In genomic region chr3:141311170-141311495, GRCh38 we compare ENCODE assay signal across 8 cellular contexts. TPM values are rescaled to one million over a fixed set of nuclear protein-coding genes. Genes with fewer than 3 reads are reported as not detected.
DNase-seq lines count a peak whose midpoint lies in the region; ATAC-seq and TF ChIP-seq lines count a peak whose summit lies in the region.

No MANE protein-coding gene starts in this region.

- H3K27ac ChIP-seq in HCT116 (ENCODE audit: low read depth, low read length) (peak overlapping the region; percentile 45), hepatocyte (no peak overlapping the region)

- H3K36me3 ChIP-seq in HCT116 (ENCODE audit: control insufficient read depth in 1 of 2, insufficient read depth in 2 of 2, low read length in 2 of 2) (no peaks in the 10 kb centered on the region), hepatocyte (replicated peaks; ENCODE audit: insufficient read depth, low read depth) (no peaks in the 10 kb centered on the region)

- no peak for DNase-seq in HCT116 (ENCODE audit: low read depth, low spot score)
- no peak for DNase-seq in activated B cell treated with CpG ODN at 0.5 μM for 24 hours
- no peak for DNase-seq in hepatocyte (ENCODE audit: low spot score)
- no peak for DNase-seq in stimulated activated effector memory CD8-positive, alpha-beta T cell treated with anti-CD3 and anti-CD28 coated beads, Interleukin-12 subunit alpha, Interleukin-12 subunit beta, amount 100 ng/mL, for 72 hours (ENCODE audit: low spot score in 2 of 2)
- no peak for DNase-seq in SKM-1 (lab: John Stamatoyannopoulos, UW; ENCODE audit: unreplicated experiment)
- no peak for DNase-seq in globus pallidus (ENCODE audit: low spot score)
- DNase-seq in COLO668 (lab: John Stamatoyannopoulos, UW; ENCODE audit: unreplicated experiment): no peak

- WGBS in hepatocyte (ENCODE audit: low lambda C conversion rate, missing lambda C conversion rate): 32% methylated on average over 10 of the region's 13 CpGs

- H3K9me2 ChIP-seq in HCT116 (ENCODE audit: insufficient read depth) (no peaks in the 10 kb centered on the region), hepatocyte (replicated peaks; ENCODE audit: insufficient read depth) (no peaks in the 10 kb centered on the region)

- no peaks in the 10 kb centered on the region for H3K27me3 ChIP-seq in HCT116 (ENCODE audit: insufficient read depth, low read length)
- no peaks in the 10 kb centered on the region for H3K27me3 ChIP-seq in hepatocyte

- TF ChIP-seq CTCF in HCT116 (IDR thresholded peaks at IDR 0.05 in 2 of 3, conservative IDR thresholded peaks at IDR 0.05 in 1 of 3; ENCODE audit: borderline replicate concordance in 1 of 3, insufficient read depth in 1 of 3, low read depth in 2 of 3, low read length in 2 of 3) (no peak), activated B cell treated with CpG ODN at 0.5 μM for 24 hours (IDR thresholded peaks at IDR 0.05) (no peak), hepatocyte (IDR thresholded peaks at IDR 0.05; ENCODE audit: poor library complexity) (no peak)

- POLR2A ChIA-PET in HCT116 (lab: Charles Lee) (interaction anchor here (0.9 to 1.3 kb wide), 5 partner anchors 141 to 250 kb away, joined by 3 to 5 read pairs (median 4); no protein-coding TSS in a partner anchor), activated B cell treated with CpG ODN at 0.5 μM for 24 hours (lab: Charles Lee) (interaction anchor here (0.7 to 2.1 kb wide), 28 partner anchors 8 to 1136 kb away, joined by 3 to 24 read pairs (median 5); partner anchors contain the start of genes PXYLP1, RASA2 and XRN1)

- no peak overlapping the region for H2AFZ ChIP-seq in HCT116 (ENCODE audit: low read depth, low read length, poor library complexity, severe bottlenecking)
- peak overlapping the region; percentile 63 for H2AFZ ChIP-seq in hepatocyte

- peaks cover 2 to 29% of the 10 kb centered on the region in 2 experiments; a peak in 3 of 4 replicates for H3K4me1 ChIP-seq in HCT116 (ENCODE audit: control insufficient read depth in 1 of 2, insufficient read depth in 2 of 2, low read length in 2 of 2)
- peaks cover 8% of the 10 kb centered on the region for H3K4me1 ChIP-seq in hepatocyte (ENCODE audit: insufficient read depth)

- TF ChIP-seq POLR2A in HCT116 (IDR thresholded peaks at IDR 0.05; ENCODE audit: borderline replicate concordance, extremely low read depth, insufficient read depth, insufficient read length): no peak

- CTCF ChIA-PET in HCT116 (lab: Charles Lee) (interaction anchor here (0.7 to 3.7 kb wide), 13 partner anchors 8 to 250 kb away, joined by 3 to 51 read pairs (median 6); no protein-coding TSS in a partner anchor), activated B cell treated with CpG ODN at 0.5 μM for 24 hours (lab: Charles Lee) (interaction anchor here (0.6 to 7.0 kb wide), 21 partner anchors 8 to 250 kb away, joined by 3 to 112 read pairs (median 5); partner anchors contain the start of gene PXYLP1)

- H3K9me3 ChIP-seq in HCT116 (ENCODE audit: control insufficient read depth in 1 of 2, insufficient read depth in 1 of 2, low read depth in 1 of 2, low read length in 2 of 2) (no peaks in the 10 kb centered on the region), hepatocyte (ENCODE audit: low read depth) (no peaks in the 10 kb centered on the region)

- ATAC-seq in HCT116: no peak
- no peak for ATAC-seq in activated B cell treated with CpG ODN at 0.5 μM for 24 hours (ENCODE audit: low read depth)
- no peak for ATAC-seq in stimulated activated effector memory CD8-positive, alpha-beta T cell treated with anti-CD3 and anti-CD28 coated beads, Interleukin-12 subunit alpha, Interleukin-12 subunit beta, amount 100 ng/mL, for 72 hours
- ATAC-seq in HG03442 (IDR thresholded peaks at IDR 0.05; ENCODE audit: unreplicated experiment): no peak

- H3K27me3 Mint-ChIP-seq in activated B cell treated with CpG ODN at 0.5 μM for 24 hours: no peaks in the 10 kb centered on the region

- H3K36me3 Mint-ChIP-seq in activated B cell treated with CpG ODN at 0.5 μM for 24 hours (ENCODE audit: low read depth): peaks cover 8% of the 10 kb centered on the region
- H3K36me3 Mint-ChIP-seq in stimulated activated effector memory CD8-positive, alpha-beta T cell treated with anti-CD3 and anti-CD28 coated beads, Interleukin-12 subunit alpha, Interleukin-12 subunit beta, amount 100 ng/mL, for 72 hours: peaks cover 11% of the 10 kb centered on the region

- RAD21 ChIA-PET in HCT116 (lab: Charles Lee; ENCODE audit: low non-redundant PET in 1 of 2, low total read pairs in 2 of 2, uncharacterized antibody in 2 of 2, unreplicated experiment in 2 of 2): interaction anchor here (0.8 to 1.7 kb wide), 6 partner anchors 121 to 149 kb away, joined by 3 to 7 read pairs (median 4); no protein-coding TSS in a partner anchor

- peak overlapping the region; percentile 100 for H3K4me3 Mint-ChIP-seq in activated B cell treated with CpG ODN at 0.5 μM for 24 hours
- H3K4me3 Mint-ChIP-seq in stimulated activated effector memory CD8-positive, alpha-beta T cell treated with anti-CD3 and anti-CD28 coated beads, Interleukin-12 subunit alpha, Interleukin-12 subunit beta, amount 100 ng/mL, for 72 hours: peak overlapping the region; percentile 96

- H3K4me2 ChIP-seq in HCT116 (ENCODE audit: low read length): peak overlapping the region; percentile 82
- peak overlapping the region; percentile 88 for H3K4me2 ChIP-seq in hepatocyte

- H3K79me2 ChIP-seq in HCT116 (ENCODE audit: insufficient read depth, low read length) (no peaks in the 10 kb centered on the region), hepatocyte (no peaks in the 10 kb centered on the region)

- no peak for TF ChIP-seq RAD21 in HCT116 (IDR thresholded peaks at IDR 0.05; ENCODE audit: low read depth)

- peak overlapping the region; percentile 98 for H3K27ac Mint-ChIP-seq in activated B cell treated with CpG ODN at 0.5 μM for 24 hours
- peak overlapping the region; percentile 98 for H3K27ac Mint-ChIP-seq in stimulated activated effector memory CD8-positive, alpha-beta T cell treated with anti-CD3 and anti-CD28 coated beads, Interleukin-12 subunit alpha, Interleukin-12 subunit beta, amount 100 ng/mL, for 72 hours

- peaks cover 19% of the 10 kb centered on the region for H3K4me1 Mint-ChIP-seq in activated B cell treated with CpG ODN at 0.5 μM for 24 hours
- peaks cover 48% of the 10 kb centered on the region for H3K4me1 Mint-ChIP-seq in stimulated activated effector memory CD8-positive, alpha-beta T cell treated with anti-CD3 and anti-CD28 coated beads, Interleukin-12 subunit alpha, Interleukin-12 subunit beta, amount 100 ng/mL, for 72 hours

- intact Hi-C loops in HCT116 (cut with micrococcal nuclease): loop anchor here (1.0 to 2.0 kb wide), 2 partner anchors 50 to 141 kb away; no protein-coding TSS in a partner anchor
- intact Hi-C loops in activated B cell treated with CpG ODN at 0.5 μM for 24 hours (cut with micrococcal nuclease): loop anchor here (1.0 to 5.0 kb wide), 15 partner anchors 26 to 1266 kb away; partner anchors contain the start of genes ATP1B3, ATR, GK5 and PXYLP1

- H3K9ac ChIP-seq in HCT116 (ENCODE audit: low read length): peak overlapping the region; percentile 74

- no peaks in the 10 kb centered on the region for H3K9me3 Mint-ChIP-seq in activated B cell treated with CpG ODN at 0.5 μM for 24 hours
- H3K9me3 Mint-ChIP-seq in stimulated activated effector memory CD8-positive, alpha-beta T cell treated with anti-CD3 and anti-CD28 coated beads, Interleukin-12 subunit alpha, Interleukin-12 subunit beta, amount 100 ng/mL, for 72 hours: no peaks in the 10 kb centered on the region

- H3K4me3 ChIP-seq in HCT116 (replicated peaks in 1 of 2; ENCODE audit: low read depth in 1 of 2, low read length in 2 of 2) (peak overlapping the region; percentile 78 to 91), hepatocyte (peak overlapping the region; percentile 58)

- H4K20me1 ChIP-seq in HCT116 (ENCODE audit: insufficient read depth) (no peaks in the 10 kb centered on the region), hepatocyte (ENCODE audit: insufficient read depth, poor library complexity, severe bottlenecking) (no peaks in the 10 kb centered on the region)

- TSS peak; percentile 95 for BruUV-seq in HCT116 (replicated peaks; lab: Mats Ljungman, UMichigan)

TF ChIP-seq in HCT116, 20 proteins besides CTCF, POLR2A, EP300 and RAD21 (continues in another document):
- TF ChIP-seq ZBTB33 (IDR thresholded peaks at IDR 0.05; ENCODE audit: extremely low read depth, insufficient replicate concordance, low read length) (no peak), YY1 (IDR thresholded peaks at IDR 0.05; ENCODE audit: extremely low read depth, insufficient replicate concordance, low read depth, low read length) (no peak), ZFX (IDR thresholded peaks at IDR 0.05) (no peak), JUND (IDR thresholded peaks at IDR 0.05) (no peak), EZH2 (IDR thresholded peaks at IDR 0.05) (no peak), CBX3 (IDR thresholded peaks at IDR 0.05; ENCODE audit: low read depth) (no peak), SRF (IDR thresholded peaks at IDR 0.05; ENCODE audit: low read depth) (no peak), ATF3 (IDR thresholded peaks at IDR 0.05) (no peak), POLR2AphosphoS5 (IDR thresholded peaks at IDR 0.05; ENCODE audit: low read depth, low read length) (no peak), CEBPB (IDR thresholded peaks at IDR 0.05; ENCODE audit: low read depth) (no peak), EGR1 (IDR thresholded peaks at IDR 0.05; ENCODE audit: low read depth) (no peak), ELF1 (IDR thresholded peaks at IDR 0.05; ENCODE audit: borderline replicate concordance, low read depth) (no peak), SP1 (IDR thresholded peaks at IDR 0.05; ENCODE audit: low read depth) (no peak)

RNA-seq across cellular contexts. Expression of gene ZBTB38, which starts 57.2 kb away (rescaled TPM):
- 33.5 TPM for total RNA-seq in HCT116 (2021; ENCODE audit: unreplicated experiment)
- polyA plus RNA-seq in HCT116 (2012): 11.1 and 15.2 TPM in 2 replicates
- 39.5 and 45.2 TPM in 2 replicates for total RNA-seq in activated B cell treated with CpG ODN at 0.5 μM for 24 hours
- 122 and 140 TPM in 2 replicates for total RNA-seq in hepatocyte
- 31.6 and 32.7 TPM in 2 replicates for polyA plus RNA-seq in hepatocyte
